8 cellular contexts compared by ENCODE assay signal in genomic region chr14:24481622-24482324, GRCh38. TPM values are rescaled to one million over a fixed set of nuclear protein-coding genes. Genes with fewer than 3 reads are reported as not detected.
DNase-seq lines count a peak whose midpoint lies in the region; ATAC-seq and TF ChIP-seq lines count a peak whose summit lies in the region.

No MANE protein-coding gene starts in this region.

- H3K4me1 ChIP-seq in PC-3 (ENCODE audit: insufficient read depth, low read length) (peaks cover 5% of the 10 kb centered on the region; the same call in 1 of the 2 replicates), iPS-15b (ENCODE audit: control insufficient read depth, insufficient read depth, low read length) (no peaks in the 10 kb centered on the region)

- no peaks in the 10 kb centered on the region for H3F3A ChIP-seq in PC-3 (ENCODE audit: low read length, unreplicated experiment)

- intact Hi-C loops in PC-3 (cut with micrococcal nuclease), result no loop called here

- in situ Hi-C loops in GM13976 (cut with MboI; ENCODE audit: low sequenced_read_pairs, unreplicated experiment), result no loop called here

- no peak overlapping the region for H3K27ac ChIP-seq in PC-3 (ENCODE audit: low read length)

- no peak overlapping the region for H3K9ac ChIP-seq in PC-3 (ENCODE audit: low read length)
- peak overlapping the region; percentile 50 for H3K9ac ChIP-seq in iPS-15b (ENCODE audit: low read depth, low read length)

- no peaks in the 10 kb centered on the region for H4K20me1 ChIP-seq in PC-3 (ENCODE audit: low read length)

- no peaks in the 10 kb centered on the region for H3K27me3 ChIP-seq in PC-3 (ENCODE audit: low read length)
- H3K27me3 ChIP-seq in iPS-15b (ENCODE audit: control insufficient read depth, insufficient read depth, low read length), result no peaks in the 10 kb centered on the region

- CTCF ChIA-PET in PC-3 (lab: Charles Lee), result no interaction called here

- no peaks in the 10 kb centered on the region for H3K9me2 ChIP-seq in PC-3 (replicated peaks; ENCODE audit: low read length)

- no peak overlapping the region for H3K4me3 ChIP-seq in PC-3 (ENCODE audit: low read length)
- no peak overlapping the region for H3K4me3 ChIP-seq in iPS-15b (ENCODE audit: low read depth, low read length)

- H3K36me3 ChIP-seq in PC-3 (ENCODE audit: low read depth, low read length) (no peaks in the 10 kb centered on the region), iPS-15b (ENCODE audit: control insufficient read depth, insufficient read depth, low read length) (no peaks in the 10 kb centered on the region)

- POLR2A ChIA-PET in PC-3 (lab: Charles Lee; ENCODE audit: unreplicated experiment), result no interaction called here

- H3K4me2 ChIP-seq in PC-3 (ENCODE audit: low read length), result no peak overlapping the region

- no peaks in the 10 kb centered on the region for H3K9me3 ChIP-seq in PC-3 (ENCODE audit: low read length)
- H3K9me3 ChIP-seq in iPS-15b (ENCODE audit: control insufficient read depth, insufficient read depth, low read length), result peaks cover 5% of the 10 kb centered on the region

- peak; percentile 75 for ATAC-seq in HG03066 (IDR thresholded peaks at IDR 0.05; ENCODE audit: low read depth, unreplicated experiment)
- peak; percentile 59 for ATAC-seq in PC-3

- no TSS peak for BruUV-seq in PC-3 (replicated peaks; lab: Mats Ljungman, UMichigan)

- DNase-seq in AG08396 (ENCODE audit: low spot score) (peak; percentile 77), GM13976 (ENCODE audit: low spot score) (peak; percentile 90), PC-3 (peak; percentile 46), NCI-H226 (no peak)
- DNase-seq in activated gamma-delta T cell treated with anti-CD3 and anti-CD28 coated beads, Interleukin-2, amount 50 U/mL, for 16 hours (ENCODE audit: low read depth), result peak; percentile 12
- peak; percentile 18 for DNase-seq in stimulated activated CD8-positive, alpha-beta memory T cell treated with anti-CD3 and anti-CD28 coated beads, Interleukin-12 subunit alpha, Interleukin-12 subunit beta, amount 100 ng/mL, for 4 hours (ENCODE audit: low read depth)

- no peaks in the 10 kb centered on the region for H3K79me2 ChIP-seq in PC-3 (ENCODE audit: low read length)

- H2AFZ ChIP-seq in PC-3 (ENCODE audit: low read length), result no peak overlapping the region

- TF ChIP-seq CTCF in GM13976 (IDR thresholded peaks at IDR 0.05; ENCODE audit: borderline replicate concordance, control extremely low read depth, extremely low read depth, insufficient read depth, missing control alignments), result peak; percentile 92
- peak; percentile 74 for TF ChIP-seq CTCF in PC-3 (conservative IDR thresholded peaks at IDR 0.05; ENCODE audit: low read depth, low read length)

RNA-seq across cellular contexts. Expression of gene CMA1, which starts 26.3 kb away (rescaled TPM):
- total RNA-seq in PC-3 (2014; rRNA removed), result not detected in 2 replicates

RNA-seq across cellular contexts. Expression of gene SDR39U1, which starts 39.2 kb away (rescaled TPM):
- total RNA-seq in PC-3 (2014; rRNA removed), result 24.7 and 29.8 TPM in 2 replicates

RNA-seq across cellular contexts. Expression of gene KHNYN, which starts 52.0 kb away (rescaled TPM):
- total RNA-seq in PC-3 (2014; rRNA removed), result 50.9 and 51.6 TPM in 2 replicates

RNA-seq across cellular contexts. Expression of gene CBLN3, which starts 52.3 kb away (rescaled TPM):
- 2.9 and 3.4 TPM in 2 replicates for total RNA-seq in PC-3 (2014; rRNA removed)
